ENCODE assay signal across 21 cellular contexts in the genomic region with DNA sequence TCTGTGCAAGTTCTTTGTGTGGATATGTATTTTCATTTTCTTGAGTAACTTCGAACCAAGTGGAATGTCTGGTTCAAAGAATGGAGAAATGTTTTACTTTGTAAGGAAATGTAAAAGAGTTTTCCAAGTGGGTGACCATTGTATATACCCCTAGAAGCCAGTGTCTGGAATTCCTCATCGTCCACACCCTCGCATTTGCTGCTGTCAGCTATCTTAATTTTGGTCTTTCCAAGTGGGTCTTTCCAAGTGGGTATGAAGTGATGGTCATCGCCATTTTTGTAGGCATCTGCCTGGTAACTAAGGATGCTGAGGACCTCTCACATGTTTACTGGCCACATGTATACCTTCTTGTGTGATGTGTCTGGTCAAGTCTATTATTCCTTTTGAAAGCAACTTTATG.
"Had no signal": no experiment of that assay in that cellular context is flagged by ENCODE, and none has a peak within 500 bp of the region (broad histone marks: within the 10 kb centered on the region; RNA-seq: fewer than 3 reads in every experiment).

No MANE protein-coding gene starts in this region.

- H3K36me3 ChIP-seq: esophagus squamous epithelium, gastroesophageal sphincter, left ventricle myocardium inferior, lower lobe of right lung, neural progenitor cell, spleen, tibial nerve had no signal

- ATAC-seq: gastroesophageal sphincter; left cardiac atrium; lower lobe of right lung; natural killer cell treated with Interleukin-12 subunit alpha and Interleukin-12 subunit beta and Interleukin-15 and Interleukin-18, amount 100 ng/mL, for 72 hours; sciatic nerve; stimulated activated naive B cell treated with anti-CD40 and anti-IgM and Interleukin-4, amounts not matched to agents 10 μg/mL and 1 μg/mL and 100 μg/mL, for 72 hours; stimulated activated naive CD8-positive, alpha-beta T cell treated with anti-CD3 and anti-CD28 coated beads, Interleukin-15, amount 100 ng/mL, for 72 hours had no signal

- H2AFZ ChIP-seq: neural progenitor cell, parathyroid adenoma had no signal

- H3K27ac ChIP-seq: esophagus squamous epithelium, gastroesophageal sphincter, left ventricle myocardium inferior, lower lobe of right lung, neural progenitor cell, parathyroid adenoma, spleen, testis, tibial nerve had no signal

- H3K4me1 ChIP-seq: esophagus squamous epithelium, gastroesophageal sphincter, left ventricle myocardium inferior, lower lobe of right lung, neural progenitor cell, parathyroid adenoma, tibial nerve had no signal

- H3K9me3 ChIP-seq: esophagus squamous epithelium, lower lobe of right lung, testis had no signal

- H3K79me2 ChIP-seq: parathyroid adenoma had no signal

- H3K4me2 ChIP-seq: neural progenitor cell had no signal

- H3K27me3 ChIP-seq: neural progenitor cell, spleen, testis, tibial nerve had no signal

- H3K4me3 ChIP-seq: esophagus squamous epithelium, gastroesophageal sphincter, left ventricle myocardium inferior, lower lobe of right lung, neural progenitor cell, spleen, testis, tibial nerve had no signal

- DNase-seq: effector memory CD4-positive, alpha-beta T cell; esophagus squamous epithelium; foreskin fibroblast; glutamatergic neuron; immature natural killer cell; left cardiac atrium; left ventricle myocardium inferior; lower lobe of right lung; nucleus accumbens; spleen; stimulated activated CD4-positive, alpha-beta T cell treated with anti-CD3 and anti-CD28 coated beads, Interleukin-2, amount 100 ng/mL, for 24 hours; stimulated activated CD4-positive, alpha-beta T cell treated with anti-CD3 and anti-CD28 coated beads, Interleukin-4, amount 100 ng/mL, for 4 hours; stimulated activated naive B cell treated with anti-CD40 and anti-IgM and Interleukin-4, amounts not matched to agents 10 μg/mL and 1 μg/mL and 100 μg/mL, for 72 hours; stimulated activated naive CD8-positive, alpha-beta T cell treated with anti-CD3 and anti-CD28 coated beads, Interleukin-15, amount 100 ng/mL, for 72 hours; testis had no signal
